In the genomic region with DNA sequence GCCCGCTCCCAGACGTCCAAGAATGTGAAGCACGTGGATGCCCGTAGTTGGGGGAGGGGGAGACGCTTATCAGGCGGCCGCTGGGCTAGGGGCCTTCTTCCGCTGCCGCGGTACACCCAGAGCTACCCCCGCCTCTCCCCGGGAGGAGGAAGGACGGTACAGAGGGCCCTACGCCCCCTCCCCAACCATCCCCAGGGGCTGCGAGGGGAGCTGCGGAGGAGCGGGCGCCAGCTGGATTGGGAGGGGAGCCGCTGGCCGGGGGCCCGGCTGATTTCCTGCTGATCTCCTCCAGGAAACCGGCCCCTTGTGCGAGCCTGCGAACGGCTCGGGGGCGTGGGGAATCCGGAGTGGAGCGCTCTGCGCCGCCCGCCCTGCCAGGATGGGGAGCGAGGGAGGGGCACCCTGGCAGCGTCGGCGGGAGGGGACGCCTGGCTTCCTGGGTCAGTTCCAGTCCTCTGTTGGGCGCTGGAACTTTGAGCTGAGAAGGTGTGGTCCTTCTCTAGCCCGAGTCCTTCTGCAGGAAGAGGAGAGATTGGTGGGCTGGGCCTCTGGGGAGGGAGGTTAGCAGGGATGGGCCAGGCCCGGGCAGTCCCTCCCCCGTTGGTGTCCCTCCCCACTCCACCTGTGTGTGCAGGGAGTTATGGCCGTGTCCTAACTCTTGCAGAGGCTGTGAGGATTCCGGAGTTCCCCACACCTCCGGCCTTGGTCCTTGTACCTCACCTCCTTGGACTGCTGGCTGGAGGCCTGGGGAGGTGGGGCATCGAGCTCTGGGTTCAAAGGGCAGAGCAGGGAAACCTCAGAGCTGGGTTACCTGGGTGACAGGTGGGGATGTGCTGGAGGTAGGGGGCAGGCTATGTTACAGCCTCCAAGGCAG, we compare ENCODE assay signal across 1 cellular context.
TF ChIP-seq lines count a peak whose summit lies in the region.

No MANE protein-coding gene starts in this region.

TF ChIP-seq in HepG2, 621 proteins besides CTCF, POLR2A, EP300 and RAD21 (continued from another document and continues in another):
- TF ChIP-seq, protein P1, sequence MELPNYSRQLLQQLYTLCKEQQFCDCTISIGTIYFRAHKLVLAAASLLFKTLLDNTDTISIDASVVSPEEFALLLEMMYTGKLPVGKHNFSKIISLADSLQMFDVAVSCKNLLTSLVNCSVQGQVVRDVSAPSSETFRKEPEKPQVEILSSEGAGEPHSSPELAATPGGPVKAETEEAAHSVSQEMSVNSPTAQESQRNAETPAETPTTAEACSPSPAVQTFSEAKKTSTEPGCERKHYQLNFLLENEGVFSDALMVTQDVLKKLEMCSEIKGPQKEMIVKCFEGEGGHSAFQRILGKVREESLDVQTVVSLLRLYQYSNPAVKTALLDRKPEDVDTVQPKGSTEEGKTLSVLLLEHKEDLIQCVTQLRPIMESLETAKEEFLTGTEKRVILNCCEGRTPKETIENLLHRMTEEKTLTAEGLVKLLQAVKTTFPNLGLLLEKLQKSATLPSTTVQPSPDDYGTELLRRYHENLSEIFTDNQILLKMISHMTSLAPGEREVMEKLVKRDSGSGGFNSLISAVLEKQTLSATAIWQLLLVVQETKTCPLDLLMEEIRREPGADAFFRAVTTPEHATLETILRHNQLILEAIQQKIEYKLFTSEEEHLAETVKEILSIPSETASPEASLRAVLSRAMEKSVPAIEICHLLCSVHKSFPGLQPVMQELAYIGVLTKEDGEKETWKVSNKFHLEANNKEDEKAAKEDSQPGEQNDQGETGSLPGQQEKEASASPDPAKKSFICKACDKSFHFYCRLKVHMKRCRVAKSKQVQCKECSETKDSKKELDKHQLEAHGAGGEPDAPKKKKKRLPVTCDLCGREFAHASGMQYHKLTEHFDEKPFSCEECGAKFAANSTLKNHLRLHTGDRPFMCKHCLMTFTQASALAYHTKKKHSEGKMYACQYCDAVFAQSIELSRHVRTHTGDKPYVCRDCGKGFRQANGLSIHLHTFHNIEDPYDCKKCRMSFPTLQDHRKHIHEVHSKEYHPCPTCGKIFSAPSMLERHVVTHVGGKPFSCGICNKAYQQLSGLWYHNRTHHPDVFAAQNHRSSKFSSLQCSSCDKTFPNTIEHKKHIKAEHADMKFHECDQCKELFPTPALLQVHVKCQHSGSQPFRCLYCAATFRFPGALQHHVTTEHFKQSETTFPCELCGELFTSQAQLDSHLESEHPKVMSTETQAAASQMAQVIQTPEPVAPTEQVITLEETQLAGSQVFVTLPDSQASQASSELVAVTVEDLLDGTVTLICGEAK (IDR thresholded peaks at IDR 0.05): no peak
- TF ChIP-seq, protein P1 (CRISPR knock-in tag; IDR thresholded peaks at IDR 0.05): peak; percentile 62; the same call in 1 of the 2 replicates
- TF ChIP-seq, protein P2, sequence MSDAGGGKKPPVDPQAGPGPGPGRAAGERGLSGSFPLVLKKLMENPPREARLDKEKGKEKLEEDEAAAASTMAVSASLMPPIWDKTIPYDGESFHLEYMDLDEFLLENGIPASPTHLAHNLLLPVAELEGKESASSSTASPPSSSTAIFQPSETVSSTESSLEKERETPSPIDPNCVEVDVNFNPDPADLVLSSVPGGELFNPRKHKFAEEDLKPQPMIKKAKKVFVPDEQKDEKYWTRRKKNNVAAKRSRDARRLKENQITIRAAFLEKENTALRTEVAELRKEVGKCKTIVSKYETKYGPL (CRISPR knock-in tag; IDR thresholded peaks at IDR 0.05): no peak
- TF ChIP-seq KDM6A (CRISPR knock-in tag; IDR thresholded peaks at IDR 0.05; ENCODE audit: low read depth) (0 out of 2 replicates have a peak, but pooled peaks have one; percentile 32), ZNF274 (CRISPR knock-in tag; IDR thresholded peaks at IDR 0.05) (peak; percentile 81; the same call in 1 of the 2 replicates), MXD4 (CRISPR knock-in tag; IDR thresholded peaks at IDR 0.05) (peak; percentile 67), KLF12 (CRISPR knock-in tag; IDR thresholded peaks at IDR 0.05; ENCODE audit: borderline replicate concordance) (peak; percentile 39; the same call in 1 of the 2 replicates), ZKSCAN8 (CRISPR knock-in tag; IDR thresholded peaks at IDR 0.05; ENCODE audit: borderline replicate concordance) (0 out of 2 replicates have a peak, but pooled peaks have one; percentile 29), DMAP1 (CRISPR knock-in tag; IDR thresholded peaks at IDR 0.05) (peak; percentile 29; the same call in 1 of the 2 replicates), NFYC (CRISPR knock-in tag; IDR thresholded peaks at IDR 0.05) (peak; percentile 40), ZNF891 (CRISPR knock-in tag; IDR thresholded peaks at IDR 0.05) (peak; percentile 82), ZBTB7B (CRISPR knock-in tag; IDR thresholded peaks at IDR 0.05) (peak; percentile 71), TOPORS (CRISPR knock-in tag; IDR thresholded peaks at IDR 0.05) (peak; percentile 67; the same call in 1 of the 2 replicates), FOSL2 (CRISPR knock-in tag; IDR thresholded peaks at IDR 0.05) (peak; percentile 42; the same call in 1 of the 2 replicates), BCL6 (CRISPR knock-in tag; IDR thresholded peaks at IDR 0.05) (peak; percentile 54; the same call in 1 of the 2 replicates), NCOA2 (CRISPR knock-in tag; IDR thresholded peaks at IDR 0.05) (peak; percentile 38), ZNF160 (CRISPR knock-in tag; IDR thresholded peaks at IDR 0.05) (peak; percentile 73; the same call in 1 of the 2 replicates), ZNF547 (CRISPR knock-in tag; IDR thresholded peaks at IDR 0.05) (peak; percentile 92; the same call in 1 of the 2 replicates), ARNT2 (CRISPR knock-in tag; IDR thresholded peaks at IDR 0.05; ENCODE audit: low read depth) (peak; percentile 8; the same call in 1 of the 2 replicates), HDAC1 (CRISPR knock-in tag; IDR thresholded peaks at IDR 0.05) (peak; percentile 78), THYN1 (CRISPR knock-in tag; IDR thresholded peaks at IDR 0.05; ENCODE audit: borderline replicate concordance, low read depth) (no peak), ZNF709 (CRISPR knock-in tag; IDR thresholded peaks at IDR 0.05) (0 out of 2 replicates have a peak, but pooled peaks have one; percentile 20), ZNF251 (CRISPR knock-in tag; IDR thresholded peaks at IDR 0.05) (0 out of 2 replicates have a peak, but pooled peaks have one; percentile 40), ZNF605 (CRISPR knock-in tag; IDR thresholded peaks at IDR 0.05) (0 out of 2 replicates have a peak, but pooled peaks have one; percentile 54), EEA1 (CRISPR knock-in tag; IDR thresholded peaks at IDR 0.05; ENCODE audit: borderline replicate concordance) (0 out of 2 replicates have a peak, but pooled peaks have one; percentile 22), RCOR2 (CRISPR knock-in tag; IDR thresholded peaks at IDR 0.05) (peak; percentile 10; the same call in 1 of the 2 replicates)
- TF ChIP-seq, protein P3, sequence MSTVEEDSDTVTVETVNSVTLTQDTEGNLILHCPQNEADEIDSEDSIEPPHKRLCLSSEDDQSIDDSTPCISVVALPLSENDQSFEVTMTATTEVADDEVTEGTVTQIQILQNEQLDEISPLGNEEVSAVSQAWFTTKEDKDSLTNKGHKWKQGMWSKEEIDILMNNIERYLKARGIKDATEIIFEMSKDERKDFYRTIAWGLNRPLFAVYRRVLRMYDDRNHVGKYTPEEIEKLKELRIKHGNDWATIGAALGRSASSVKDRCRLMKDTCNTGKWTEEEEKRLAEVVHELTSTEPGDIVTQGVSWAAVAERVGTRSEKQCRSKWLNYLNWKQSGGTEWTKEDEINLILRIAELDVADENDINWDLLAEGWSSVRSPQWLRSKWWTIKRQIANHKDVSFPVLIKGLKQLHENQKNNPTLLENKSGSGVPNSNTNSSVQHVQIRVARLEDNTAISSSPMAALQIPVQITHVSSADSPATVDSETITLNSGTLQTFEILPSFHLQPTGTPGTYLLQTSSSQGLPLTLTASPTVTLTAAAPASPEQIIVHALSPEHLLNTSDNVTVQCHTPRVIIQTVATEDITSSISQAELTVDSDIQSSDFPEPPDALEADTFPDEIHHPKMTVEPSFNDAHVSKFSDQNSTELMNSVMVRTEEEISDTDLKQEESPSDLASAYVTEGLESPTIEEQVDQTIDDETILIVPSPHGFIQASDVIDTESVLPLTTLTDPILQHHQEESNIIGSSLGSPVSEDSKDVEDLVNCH (CRISPR knock-in tag; IDR thresholded peaks at IDR 0.05): no peak
- TF ChIP-seq, protein P4, sequence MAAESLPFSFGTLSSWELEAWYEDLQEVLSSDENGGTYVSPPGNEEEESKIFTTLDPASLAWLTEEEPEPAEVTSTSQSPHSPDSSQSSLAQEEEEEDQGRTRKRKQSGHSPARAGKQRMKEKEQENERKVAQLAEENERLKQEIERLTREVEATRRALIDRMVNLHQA (CRISPR knock-in tag; IDR thresholded peaks at IDR 0.05): no peak
- TF ChIP-seq, protein P5, sequence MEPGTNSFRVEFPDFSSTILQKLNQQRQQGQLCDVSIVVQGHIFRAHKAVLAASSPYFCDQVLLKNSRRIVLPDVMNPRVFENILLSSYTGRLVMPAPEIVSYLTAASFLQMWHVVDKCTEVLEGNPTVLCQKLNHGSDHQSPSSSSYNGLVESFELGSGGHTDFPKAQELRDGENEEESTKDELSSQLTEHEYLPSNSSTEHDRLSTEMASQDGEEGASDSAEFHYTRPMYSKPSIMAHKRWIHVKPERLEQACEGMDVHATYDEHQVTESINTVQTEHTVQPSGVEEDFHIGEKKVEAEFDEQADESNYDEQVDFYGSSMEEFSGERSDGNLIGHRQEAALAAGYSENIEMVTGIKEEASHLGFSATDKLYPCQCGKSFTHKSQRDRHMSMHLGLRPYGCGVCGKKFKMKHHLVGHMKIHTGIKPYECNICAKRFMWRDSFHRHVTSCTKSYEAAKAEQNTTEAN (CRISPR knock-in tag; conservative IDR thresholded peaks at IDR 0.05): 0 out of 2 replicates have a peak, but pooled peaks have one; percentile 5
- TF ChIP-seq, protein P6, sequence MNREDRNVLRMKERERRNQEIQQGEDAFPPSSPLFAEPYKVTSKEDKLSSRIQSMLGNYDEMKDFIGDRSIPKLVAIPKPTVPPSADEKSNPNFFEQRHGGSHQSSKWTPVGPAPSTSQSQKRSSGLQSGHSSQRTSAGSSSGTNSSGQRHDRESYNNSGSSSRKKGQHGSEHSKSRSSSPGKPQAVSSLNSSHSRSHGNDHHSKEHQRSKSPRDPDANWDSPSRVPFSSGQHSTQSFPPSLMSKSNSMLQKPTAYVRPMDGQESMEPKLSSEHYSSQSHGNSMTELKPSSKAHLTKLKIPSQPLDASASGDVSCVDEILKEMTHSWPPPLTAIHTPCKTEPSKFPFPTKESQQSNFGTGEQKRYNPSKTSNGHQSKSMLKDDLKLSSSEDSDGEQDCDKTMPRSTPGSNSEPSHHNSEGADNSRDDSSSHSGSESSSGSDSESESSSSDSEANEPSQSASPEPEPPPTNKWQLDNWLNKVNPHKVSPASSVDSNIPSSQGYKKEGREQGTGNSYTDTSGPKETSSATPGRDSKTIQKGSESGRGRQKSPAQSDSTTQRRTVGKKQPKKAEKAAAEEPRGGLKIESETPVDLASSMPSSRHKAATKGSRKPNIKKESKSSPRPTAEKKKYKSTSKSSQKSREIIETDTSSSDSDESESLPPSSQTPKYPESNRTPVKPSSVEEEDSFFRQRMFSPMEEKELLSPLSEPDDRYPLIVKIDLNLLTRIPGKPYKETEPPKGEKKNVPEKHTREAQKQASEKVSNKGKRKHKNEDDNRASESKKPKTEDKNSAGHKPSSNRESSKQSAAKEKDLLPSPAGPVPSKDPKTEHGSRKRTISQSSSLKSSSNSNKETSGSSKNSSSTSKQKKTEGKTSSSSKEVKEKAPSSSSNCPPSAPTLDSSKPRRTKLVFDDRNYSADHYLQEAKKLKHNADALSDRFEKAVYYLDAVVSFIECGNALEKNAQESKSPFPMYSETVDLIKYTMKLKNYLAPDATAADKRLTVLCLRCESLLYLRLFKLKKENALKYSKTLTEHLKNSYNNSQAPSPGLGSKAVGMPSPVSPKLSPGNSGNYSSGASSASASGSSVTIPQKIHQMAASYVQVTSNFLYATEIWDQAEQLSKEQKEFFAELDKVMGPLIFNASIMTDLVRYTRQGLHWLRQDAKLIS (CRISPR knock-in tag; IDR thresholded peaks at IDR 0.05): no peak; the same call in 1 of the 2 replicates
- TF ChIP-seq, protein P7, sequence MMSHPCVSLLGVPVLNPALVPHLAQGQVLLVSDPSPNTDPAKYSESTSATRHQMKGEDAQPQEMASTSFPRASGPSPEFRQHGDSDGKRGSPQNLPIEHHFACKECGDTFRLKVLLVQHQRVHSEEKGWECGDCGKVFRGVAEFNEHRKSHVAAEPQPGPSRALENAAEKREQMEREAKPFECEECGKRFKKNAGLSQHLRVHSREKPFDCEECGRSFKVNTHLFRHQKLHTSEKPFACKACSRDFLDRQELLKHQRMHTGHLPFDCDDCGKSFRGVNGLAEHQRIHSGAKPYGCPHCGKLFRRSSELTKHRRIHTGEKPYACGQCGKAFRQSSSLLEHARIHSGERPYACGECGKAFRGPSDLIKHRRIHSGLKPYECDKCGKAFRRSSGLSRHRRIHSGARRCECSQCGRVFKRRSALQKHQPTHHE (CRISPR knock-in tag; IDR thresholded peaks at IDR 0.05; ENCODE audit: borderline replicate concordance): 0 out of 2 replicates have a peak, but pooled peaks have one; percentile 79
- TF ChIP-seq, protein P8, sequence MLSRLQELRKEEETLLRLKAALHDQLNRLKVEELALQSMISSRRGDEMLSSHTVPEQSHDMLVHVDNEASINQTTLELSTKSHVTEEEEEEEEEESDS (CRISPR knock-in tag; IDR thresholded peaks at IDR 0.05; ENCODE audit: borderline replicate concordance): no peak; the same call in 1 of the 2 replicates
